35 cellular contexts compared by ENCODE assay signal in genomic region chr13:69040898-69041297, GRCh38.
"Had no signal": no experiment of that assay in that cellular context is flagged by ENCODE, and none has a peak within 500 bp of the region (broad histone marks: within the 10 kb centered on the region; RNA-seq: fewer than 3 reads in every experiment).

No MANE protein-coding gene starts in this region.

- H3K9me3 ChIP-seq: MG63 had no signal

- H3K27ac ChIP-seq: KMS-11 had no signal

- H3K27me3 ChIP-seq: MG63 had no signal

- H3K9ac ChIP-seq: KMS-11 had no signal

- H3K4me2 ChIP-seq: KMS-11 had no signal

- H3K4me3 ChIP-seq: MG63 had no signal

- H3K36me3 ChIP-seq: MG63 had no signal

- DNase-seq: Kasumi-1, KG1, MG63, MM.1S, MV-4-11, NCI-H1048, NCI-H1092, NCI-H1092 treated with DMSO at 0.1 percent for 48 hours, NCI-H1105, NCI-H1105 treated with DMSO at 0.1 percent for 48 hours, NCI-H1417, NCI-H1417 treated with DMSO at 0.1 percent for 48 hours, NCI-H1436, NCI-H146, NCI-H1694, NCI-H1694 treated with DMSO at 0.1 percent for 48 hours, NCI-H187, NCI-H187 treated with DMSO at 0.1 percent for 48 hours, NCI-H1930, NCI-H2029, NCI-H2029 treated with DMSO at 0.1 percent for 48 hours, NCI-H2081, NCI-H2081 treated with DMSO at 0.1 percent for 48 hours, NCI-H2107, NCI-H2171, NCI-H2171 treated with DMSO at 0.1 percent for 48 hours, NCI-H2227 treated with DMSO at 0.1 percent for 48 hours, NCI-H226, NCI-H345, NCI-H446, NCI-H446 treated with DMSO at 0.1 percent for 48 hours, NCI-H510A, NCI-H510A treated with DMSO at 0.1 percent for 48 hours, NCI-H524 had no signal
